Comparison of ENCODE assay signal across 1 cellular context in the genomic region with DNA sequence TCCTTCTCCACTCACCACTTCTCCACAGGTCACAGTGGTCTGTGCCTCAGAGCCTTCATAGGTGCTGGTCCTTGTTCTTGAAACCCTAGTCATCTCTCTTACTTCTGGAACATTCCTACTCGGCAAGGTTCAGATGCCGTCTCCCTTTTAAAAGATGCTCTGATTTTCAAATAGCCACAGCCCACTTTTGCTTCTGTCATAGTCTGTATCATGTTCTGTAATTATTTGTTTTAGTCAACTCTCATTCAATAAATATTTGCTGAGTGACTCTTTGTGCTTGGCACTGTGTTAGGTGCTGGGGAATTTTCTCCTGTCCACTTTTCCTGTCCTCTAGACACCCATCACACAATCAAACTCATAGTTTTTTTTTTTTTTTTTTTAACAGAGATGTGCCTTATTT.
TF ChIP-seq lines count a peak whose summit lies in the region.

No MANE protein-coding gene starts in this region.

TF ChIP-seq in H1, 55 proteins besides CTCF, POLR2A, EP300 and RAD21 (continued from another document):
- TF ChIP-seq PHF8 (conservative IDR thresholded peaks at IDR 0.05; ENCODE audit: low read depth, low read length) (no peak), CTBP2 (IDR thresholded peaks at IDR 0.05; ENCODE audit: borderline replicate concordance, insufficient read depth, insufficient read length, low read length) (no peak), TAF1 (IDR thresholded peaks at IDR 0.05; ENCODE audit: low read depth, low read length) (no peak), TAF7 (optimal IDR thresholded peaks at IDR 0.05; ENCODE audit: borderline replicate concordance, low read depth, low read length) (no peak), NRF1 (IDR thresholded peaks at IDR 0.05; ENCODE audit: low read depth, low read length) (no peak), HDAC2 (IDR thresholded peaks at IDR 0.05; ENCODE audit: borderline replicate concordance in 1 of 2, low read depth in 2 of 2, low read length in 2 of 2) (no peak), BCL11A (IDR thresholded peaks at IDR 0.05; ENCODE audit: low read depth in 2 of 2, low read length in 2 of 2) (no peak)
